In the genomic region with DNA sequence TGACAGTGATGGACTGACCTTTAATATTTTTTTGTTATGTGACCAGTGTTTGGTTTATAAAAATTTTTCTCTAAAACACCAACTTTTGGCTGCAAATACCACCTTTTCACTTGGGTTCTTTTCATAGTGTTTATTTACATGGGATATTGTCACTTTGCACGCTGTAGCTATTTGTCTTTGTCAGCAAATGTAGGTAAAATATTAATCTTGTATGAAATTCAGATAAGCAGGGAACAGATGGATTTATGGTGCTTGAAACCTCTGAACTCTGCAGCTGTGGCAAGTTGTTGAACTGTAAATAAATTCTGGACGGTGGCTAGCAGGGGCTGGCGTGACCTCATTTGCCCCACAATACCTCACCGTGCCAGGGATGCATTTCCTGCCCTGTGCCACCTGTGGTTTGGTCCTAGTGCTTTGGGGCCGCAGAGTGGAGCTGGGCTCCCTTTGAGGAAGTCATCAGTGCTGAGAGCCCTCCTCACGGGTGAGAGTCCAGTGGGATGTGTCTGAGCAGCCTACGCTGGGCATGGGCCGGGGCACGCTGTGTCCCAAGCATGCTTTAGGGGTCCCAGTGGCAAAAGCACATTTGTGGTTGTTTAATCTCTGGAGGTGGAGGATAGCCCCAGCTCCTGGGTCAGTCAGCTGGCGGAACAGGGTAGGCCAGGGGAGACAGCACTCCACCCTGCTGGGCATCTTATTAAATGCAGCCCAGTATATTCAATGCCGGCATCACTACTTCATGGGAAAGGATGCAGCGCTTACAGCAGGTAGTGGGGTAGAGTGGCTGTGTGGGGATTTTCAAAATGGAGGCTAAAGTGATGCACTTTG, we compare ENCODE assay signal across 1 cellular context.
TF ChIP-seq lines count a peak whose summit lies in the region.

No MANE protein-coding gene starts in this region.

TF ChIP-seq in HepG2, 621 proteins besides CTCF, POLR2A, EP300 and RAD21 (continued from another document and continues in another):
- TF ChIP-seq ZNF407 (CRISPR knock-in tag; IDR thresholded peaks at IDR 0.05; ENCODE audit: not compliant biosample characterization) (no peak), ZNF710 (CRISPR knock-in tag; IDR thresholded peaks at IDR 0.05; ENCODE audit: borderline replicate concordance) (no peak), HNF4G (IDR thresholded peaks at IDR 0.05; ENCODE audit: borderline replicate concordance, low read depth, low read length) (no peak), HNF4G (CRISPR knock-in tag; IDR thresholded peaks at IDR 0.05; ENCODE audit: borderline replicate concordance, low read depth) (no peak), JDP2 (CRISPR knock-in tag; IDR thresholded peaks at IDR 0.05; ENCODE audit: borderline replicate concordance) (no peak), NFKBIZ (CRISPR knock-in tag; IDR thresholded peaks at IDR 0.05) (no peak), ZBTB1 (CRISPR knock-in tag; IDR thresholded peaks at IDR 0.05; ENCODE audit: borderline replicate concordance) (no peak), FOXP4 (CRISPR knock-in tag; IDR thresholded peaks at IDR 0.05) (no peak), ZNF496 (CRISPR knock-in tag; IDR thresholded peaks at IDR 0.05; ENCODE audit: insufficient replicate concordance) (no peak), SP140L (CRISPR knock-in tag; IDR thresholded peaks at IDR 0.05; ENCODE audit: borderline replicate concordance) (no peak), HIC2 (CRISPR knock-in tag; IDR thresholded peaks at IDR 0.05; ENCODE audit: low read depth) (peak; percentile 71; the same call in 1 of the 2 replicates), IKZF4 (CRISPR knock-in tag; IDR thresholded peaks at IDR 0.05; ENCODE audit: borderline replicate concordance, low read depth, not compliant biosample characterization) (no peak), MAZ (IDR thresholded peaks at IDR 0.05; ENCODE audit: borderline replicate concordance, low read depth, low read length) (no peak), MAZ (CRISPR knock-in tag; IDR thresholded peaks at IDR 0.05; ENCODE audit: low read depth) (no peak), THYN1 (CRISPR knock-in tag; IDR thresholded peaks at IDR 0.05; ENCODE audit: borderline replicate concordance, low read depth) (no peak), ZNF646 (CRISPR knock-in tag; IDR thresholded peaks at IDR 0.05) (no peak), ZNF761 (CRISPR knock-in tag; conservative IDR thresholded peaks at IDR 0.05) (no peak), SUZ12 (IDR thresholded peaks at IDR 0.05; ENCODE audit: low read depth, low read length) (no peak), ATRX (CRISPR knock-in tag; IDR thresholded peaks at IDR 0.05; ENCODE audit: borderline replicate concordance) (no peak), PAXIP1 (CRISPR knock-in tag; conservative IDR thresholded peaks at IDR 0.05) (0 out of 2 replicates have a peak, but pooled peaks have one; percentile 28), SETDB1 (CRISPR knock-in tag; IDR thresholded peaks at IDR 0.05; ENCODE audit: borderline replicate concordance) (no peak), ZNF878 (CRISPR knock-in tag; IDR thresholded peaks at IDR 0.05) (no peak), CENPT (CRISPR knock-in tag; IDR thresholded peaks at IDR 0.05; ENCODE audit: low read depth) (no peak), ZSCAN31 (CRISPR knock-in tag; IDR thresholded peaks at IDR 0.05; ENCODE audit: low read depth) (no peak)
